In genomic region chr15:50607129-50607528, GRCh38 we compare ENCODE assay signal across 25 cellular contexts.
DNase-seq lines count a peak whose midpoint lies in the region; ATAC-seq, FAIRE-seq and TF ChIP-seq lines count a peak whose summit lies in the region.
"Had no signal": no experiment of that assay in that cellular context is flagged by ENCODE, and none has a peak within 500 bp of the region (broad histone marks: within the 10 kb centered on the region; RNA-seq: fewer than 3 reads in every experiment).

No MANE protein-coding gene starts in this region.

- POLR2A ChIA-PET in A549 (lab: Yijun Ruan, JAX) (no interaction called here), IMR-90 (lab: Charles Lee; ENCODE audit: unreplicated experiment) (no interaction called here)

- CTCF ChIA-PET in activated CD8-positive, alpha-beta memory T cell treated with anti-CD3 and anti-CD28 coated beads, Interleukin-2, amount 10 ng/mL, durations not matched to agents 7 days and 5 days (lab: Charles Lee) = interaction anchor here (0.8 kb wide), 1 partner anchor 16 kb away, joined by 3 read pairs; no protein-coding TSS in a partner anchor
- CTCF ChIA-PET in A549 (lab: Yijun Ruan, JAX) (no interaction called here), IMR-90 (lab: Yijun Ruan, JAX) (no interaction called here)

- H2BK15ac ChIP-seq in IMR-90 (ENCODE audit: low read depth, low read length) = no peak overlapping the region

- H3K23ac ChIP-seq in IMR-90 (ENCODE audit: low read depth, low read length) = no peak overlapping the region

- no peak overlapping the region for H2BK5ac ChIP-seq in IMR-90 (ENCODE audit: low read depth, low read length, poor library complexity, severe bottlenecking)

- no peak overlapping the region for H3K27ac ChIP-seq in A549
- H3K27ac ChIP-seq in IMR-90 (ENCODE audit: insufficient read depth, low read length) = no peak overlapping the region
- H3K27ac ChIP-seq: 22Rv1; BLaER1 treated with 17β-estradiol and CSF1 and Interleukin-3, amounts not matched to agents 10 nM and 100 nM had no signal

- no peak overlapping the region for H2AK5ac ChIP-seq in IMR-90 (ENCODE audit: low read depth, low read length)

- no peak overlapping the region for H3K56ac ChIP-seq in IMR-90 (ENCODE audit: extremely low read depth, insufficient read depth, low read length)

- H3K9me3 ChIP-seq in A549 (no peaks in the 10 kb centered on the region), IMR-90 (ENCODE audit: control insufficient read depth, insufficient read depth, low read length) (no peaks in the 10 kb centered on the region)
- H3K9me3 ChIP-seq: BE2C, HAP-1 had no signal

- H2AFZ ChIP-seq in IMR-90 (replicated peaks; ENCODE audit: low read length, poor library complexity) = no peak overlapping the region

- H4K20me1 ChIP-seq in IMR-90 (ENCODE audit: insufficient read depth, low read length) = no peaks in the 10 kb centered on the region

- H3K4me2 ChIP-seq in A549 (no peak overlapping the region), IMR-90 (ENCODE audit: low read depth, low read length) (no peak overlapping the region)
- H3K4me2 ChIP-seq: BLaER1 treated with 17β-estradiol and CSF1 and Interleukin-3, amounts not matched to agents 10 nM and 100 nM had no signal

- no peak for ATAC-seq in activated CD8-positive, alpha-beta memory T cell treated with anti-CD3 and anti-CD28 coated beads, Interleukin-2, amount 10 ng/mL, durations not matched to agents 7 days and 5 days
- ATAC-seq in A549 = no peak
- no peak for ATAC-seq in IMR-90 (ENCODE audit: low read depth)
- no peak for ATAC-seq in central memory CD8-positive, alpha-beta T cell (replicated peaks; ENCODE audit: extremely low read depth, poor library complexity, severe bottlenecking)
- ATAC-seq in stimulated activated memory B cell treated with anti-CD40 and anti-IgM and Interleukin-4, amounts not matched to agents 10 μg/mL and 1 μg/mL and 100 μg/mL, for 72 hours = no peak

- no peak overlapping the region for H3K4me3 Mint-ChIP-seq in activated CD8-positive, alpha-beta memory T cell treated with anti-CD3 and anti-CD28 coated beads, Interleukin-2, amount 10 ng/mL, durations not matched to agents 7 days and 5 days
- no peak overlapping the region for H3K4me3 Mint-ChIP-seq in central memory CD8-positive, alpha-beta T cell
- no peak overlapping the region for H3K4me3 Mint-ChIP-seq in stimulated activated memory B cell treated with anti-CD40 and anti-IgM and Interleukin-4, amounts not matched to agents 10 μg/mL and 1 μg/mL and 100 μg/mL, for 72 hours
- H3K4me3 Mint-ChIP-seq: CD14-positive monocyte; CD4-positive, alpha-beta memory T cell; HFFc6 had no signal

- peak overlapping the region; percentile 7 for H3K27ac Mint-ChIP-seq in activated CD8-positive, alpha-beta memory T cell treated with anti-CD3 and anti-CD28 coated beads, Interleukin-2, amount 10 ng/mL, durations not matched to agents 7 days and 5 days
- peak overlapping the region; percentile 33 for H3K27ac Mint-ChIP-seq in central memory CD8-positive, alpha-beta T cell (ENCODE audit: low read depth)
- H3K27ac Mint-ChIP-seq in stimulated activated memory B cell treated with anti-CD40 and anti-IgM and Interleukin-4, amounts not matched to agents 10 μg/mL and 1 μg/mL and 100 μg/mL, for 72 hours = no peak overlapping the region
- H3K27ac Mint-ChIP-seq: HFFc6 had no signal

- H3K36me3 Mint-ChIP-seq in activated CD8-positive, alpha-beta memory T cell treated with anti-CD3 and anti-CD28 coated beads, Interleukin-2, amount 10 ng/mL, durations not matched to agents 7 days and 5 days = peaks cover 53% of the 10 kb centered on the region
- H3K36me3 Mint-ChIP-seq in central memory CD8-positive, alpha-beta T cell (ENCODE audit: insufficient read depth) = peaks cover 56% of the 10 kb centered on the region
- peaks cover 74% of the 10 kb centered on the region for H3K36me3 Mint-ChIP-seq in stimulated activated memory B cell treated with anti-CD40 and anti-IgM and Interleukin-4, amounts not matched to agents 10 μg/mL and 1 μg/mL and 100 μg/mL, for 72 hours

- no peak for TF ChIP-seq CTCF in A549 (IDR thresholded peaks at IDR 0.05)
- no peak for TF ChIP-seq CTCF in IMR-90 (conservative IDR thresholded peaks at IDR 0.05; ENCODE audit: low read depth, low read length)

- H3K14ac ChIP-seq in IMR-90 (replicated peaks; ENCODE audit: low read depth, low read length) = no peak overlapping the region

- TF ChIP-seq POLR2A in A549 (IDR thresholded peaks at IDR 0.05; ENCODE audit: low read length) (no peak), IMR-90 (IDR thresholded peaks at IDR 0.05; ENCODE audit: low read depth, low read length) (no peak)

- peaks cover 14% of the 10 kb centered on the region for H3K36me3 ChIP-seq in IMR-90 (ENCODE audit: control insufficient read depth, insufficient read depth, low read length)

- no peak overlapping the region for H2AK9ac ChIP-seq in IMR-90 (replicated peaks; ENCODE audit: low read depth, low read length, poor library complexity)

- dilution Hi-C loops in IMR-90 (cut with HindIII; ENCODE audit: low sequenced_read_pairs, unreplicated experiment) = no loop called here

- no peak overlapping the region for H3K18ac ChIP-seq in IMR-90 (ENCODE audit: low read depth, low read length)

- H3K4me1 Mint-ChIP-seq in activated CD8-positive, alpha-beta memory T cell treated with anti-CD3 and anti-CD28 coated beads, Interleukin-2, amount 10 ng/mL, durations not matched to agents 7 days and 5 days = no peaks in the 10 kb centered on the region
- H3K4me1 Mint-ChIP-seq in central memory CD8-positive, alpha-beta T cell = no peaks in the 10 kb centered on the region
- no peaks in the 10 kb centered on the region for H3K4me1 Mint-ChIP-seq in stimulated activated memory B cell treated with anti-CD40 and anti-IgM and Interleukin-4, amounts not matched to agents 10 μg/mL and 1 μg/mL and 100 μg/mL, for 72 hours
- H3K4me1 Mint-ChIP-seq: CD14-positive monocyte; CD4-positive, alpha-beta memory T cell had no signal

- BruUV-seq in IMR-90 (replicated peaks; lab: Mats Ljungman, UMichigan) = no TSS peak

- no peak for TF ChIP-seq EP300 in A549 (IDR thresholded peaks at IDR 0.05)

- H3K79me1 ChIP-seq in IMR-90 (ENCODE audit: low read depth in 1 of 2, low read length in 2 of 2) = 0 out of 4 replicates have a peak, but pooled peaks cover 3 to 6% of the 10 kb centered on the region in 2 experiments

- TF ChIP-seq RAD21 in A549 (conservative IDR thresholded peaks at IDR 0.05 in 1 of 2, IDR thresholded peaks at IDR 0.05 in 1 of 2) = no peak
- no peak for TF ChIP-seq RAD21 in IMR-90 (IDR thresholded peaks at IDR 0.05; ENCODE audit: low read length)

- in situ Hi-C loops in IMR-90 (cut with MboI; ENCODE audit: low sequenced_read_pairs) = no loop called here

- no peak overlapping the region for H2BK120ac ChIP-seq in IMR-90 (ENCODE audit: low read depth, low read length)

- no peaks in the 10 kb centered on the region for H3K27me3 Mint-ChIP-seq in activated CD8-positive, alpha-beta memory T cell treated with anti-CD3 and anti-CD28 coated beads, Interleukin-2, amount 10 ng/mL, durations not matched to agents 7 days and 5 days
- no peaks in the 10 kb centered on the region for H3K27me3 Mint-ChIP-seq in central memory CD8-positive, alpha-beta T cell
- H3K27me3 Mint-ChIP-seq in stimulated activated memory B cell treated with anti-CD40 and anti-IgM and Interleukin-4, amounts not matched to agents 10 μg/mL and 1 μg/mL and 100 μg/mL, for 72 hours = no peaks in the 10 kb centered on the region
- H3K27me3 Mint-ChIP-seq: CD4-positive, alpha-beta memory T cell had no signal

- FAIRE-seq in A549 (lab: Jason Lieb, UNC) = no peak
- FAIRE-seq: A204.1, GM12892, H54 had no signal

- peaks cover 3% of the 10 kb centered on the region for H3K9me3 Mint-ChIP-seq in activated CD8-positive, alpha-beta memory T cell treated with anti-CD3 and anti-CD28 coated beads, Interleukin-2, amount 10 ng/mL, durations not matched to agents 7 days and 5 days (ENCODE audit: low read depth)
- peaks cover 6% of the 10 kb centered on the region for H3K9me3 Mint-ChIP-seq in central memory CD8-positive, alpha-beta T cell
- H3K9me3 Mint-ChIP-seq in stimulated activated memory B cell treated with anti-CD40 and anti-IgM and Interleukin-4, amounts not matched to agents 10 μg/mL and 1 μg/mL and 100 μg/mL, for 72 hours = peaks cover 8% of the 10 kb centered on the region
- H3K9me3 Mint-ChIP-seq: HFFc6 had no signal

- H3K9me1 ChIP-seq in IMR-90 (ENCODE audit: insufficient read depth, low read length) = no peaks in the 10 kb centered on the region

- no peak for DNase-seq in activated CD8-positive, alpha-beta memory T cell treated with anti-CD3 and anti-CD28 coated beads, Interleukin-2, amount 10 ng/mL, durations not matched to agents 7 days and 5 days
- DNase-seq in activated CD8-positive, alpha-beta memory T cell treated with anti-CD3 and anti-CD28 coated beads for 24 hours = no peak
- no peak for DNase-seq in A549 (ENCODE audit: low read depth in 1 of 2, low spot score in 1 of 2)
- no peak for DNase-seq in IMR-90
- DNase-seq in central memory CD8-positive, alpha-beta T cell (ENCODE audit: low spot score in 2 of 2) = no peak
- no peak for DNase-seq in NCI-H446 (lab: John Stamatoyannopoulos, UW)
- no peak for DNase-seq in central memory CD4-positive, alpha-beta T cell
- DNase-seq: ACHN; AML-193; BE2C; Calu3; CD4-positive, alpha-beta memory T cell; COR-L47; DMS53; DMS79 treated with DMSO at 0.1 percent for 48 hours; GOT3; HFFc6 had no signal

- H3K4ac ChIP-seq in IMR-90 (ENCODE audit: low read depth, low read length) = no peak overlapping the region

- H3K4me1 ChIP-seq in A549 (no peaks in the 10 kb centered on the region), IMR-90 (ENCODE audit: control insufficient read depth, insufficient read depth, low read length) (no peaks in the 10 kb centered on the region)
- H3K4me1 ChIP-seq: BE2C; BLaER1 treated with 17β-estradiol and CSF1 and Interleukin-3, amounts not matched to agents 10 nM and 100 nM; HAP-1 had no signal

- no peak overlapping the region for H3K9ac ChIP-seq in IMR-90 (ENCODE audit: low read depth, low read length)
- H3K9ac ChIP-seq: BLaER1 treated with 17β-estradiol and CSF1 and Interleukin-3, amounts not matched to agents 10 nM and 100 nM had no signal

- H3K4me3 ChIP-seq in A549 (no peak overlapping the region), IMR-90 (ENCODE audit: insufficient read depth, low read depth, low read length) (no peak overlapping the region)
- H3K4me3 ChIP-seq: BLaER1 treated with 17β-estradiol and CSF1 and Interleukin-3, amounts not matched to agents 10 nM and 100 nM; HAP-1 had no signal

- no peak overlapping the region for H4K91ac ChIP-seq in IMR-90 (ENCODE audit: insufficient read depth, low read depth, low read length)

- no peak overlapping the region for H2BK20ac ChIP-seq in IMR-90 (ENCODE audit: low read depth, low read length)

- 91% methylated on average over 1 of the region's 1 CpG for WGBS in A549 (ENCODE audit: missing lambda C conversion rate)
- WGBS in IMR-90 (ENCODE audit: extremely low coverage in 2 of 2, insufficient read length in 1 of 2), 2 experiments = no CpG with 5 or more reads among the region's 1 CpG

- H3K27me3 ChIP-seq in IMR-90 (ENCODE audit: control insufficient read depth, insufficient read depth, low read length) = no peaks in the 10 kb centered on the region
- H3K27me3 ChIP-seq: BE2C; BLaER1 treated with 17β-estradiol and CSF1 and Interleukin-3, amounts not matched to agents 10 nM and 100 nM had no signal

- no peak overlapping the region for H4K5ac ChIP-seq in IMR-90 (ENCODE audit: low read depth, low read length)

- H4K8ac ChIP-seq in IMR-90 (ENCODE audit: low read depth in 2 of 2, low read length in 2 of 2) = no peak overlapping the region

- intact Hi-C loops in IMR-90 (cut with micrococcal nuclease) = no loop called here
